ENCODE assay signal across 14 cellular contexts in the genomic region with DNA sequence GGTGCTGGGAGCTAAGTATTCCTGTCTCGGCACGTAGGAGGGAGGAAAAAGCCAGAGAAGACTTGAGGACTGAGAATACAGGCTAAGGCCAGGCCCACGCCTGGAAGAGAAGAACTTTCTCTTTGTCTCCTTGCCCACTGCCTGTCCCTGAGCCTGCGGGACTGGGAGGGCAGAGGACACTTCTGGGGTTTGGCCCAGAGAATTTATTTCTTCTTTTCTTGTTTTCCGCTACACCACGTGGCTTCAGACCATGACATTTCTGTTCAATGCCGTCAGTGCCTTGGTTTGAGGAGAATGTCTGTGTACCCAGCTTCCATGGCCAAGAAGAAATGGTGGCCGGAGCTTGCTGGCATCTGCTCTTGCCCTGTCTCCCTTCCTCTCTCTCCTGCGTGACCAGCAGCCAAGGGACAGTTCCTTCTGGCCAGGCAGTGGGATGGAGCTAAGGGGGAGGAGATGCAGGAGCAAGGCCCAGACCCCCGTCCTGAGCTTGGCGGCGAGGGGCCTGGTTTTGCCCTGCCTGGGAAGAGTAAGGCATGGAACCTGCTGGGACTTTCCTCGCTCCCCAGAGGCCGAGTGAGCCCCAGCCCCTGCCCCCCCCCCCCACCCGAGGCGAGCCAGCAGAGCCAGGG.
DNase-seq lines count a peak whose midpoint lies in the region; ATAC-seq and TF ChIP-seq lines count a peak whose summit lies in the region.
"Had no signal": no experiment of that assay in that cellular context is flagged by ENCODE, and none has a peak within 500 bp of the region (broad histone marks: within the 10 kb centered on the region; RNA-seq: fewer than 3 reads in every experiment).

No MANE protein-coding gene starts in this region.

- H3K4me1 ChIP-seq in esophagus muscularis mucosa (peaks cover 23 to 73% (median 62%) of the 10 kb centered on the region in 4 donors), neural progenitor cell (no peaks in the 10 kb centered on the region), tibial artery (peaks cover under 1 to 53% (median 41%) of the 10 kb centered on the region in 4 donors)

- no peak overlapping the region for H3K4me2 ChIP-seq in neural progenitor cell

- intact Hi-C loops in esophagus muscularis mucosa (cut with DNase I): no loop called here
- intact Hi-C loops in tibial artery (cut with DNase I; ENCODE audit: low total_unique reads): loop anchor here (5.0 kb wide), 1 partner anchor 37 kb away; no protein-coding TSS in a partner anchor

- peaks cover 4% of the 10 kb centered on the region for H3K27me3 Mint-ChIP-seq in neural progenitor cell (ENCODE audit: insufficient read depth, low read depth)

- H3K36me3 ChIP-seq in SK-N-MC (ENCODE audit: insufficient read depth, low read length): no peaks in the 10 kb centered on the region
- no peaks in the 10 kb centered on the region for H3K36me3 ChIP-seq in esophagus muscularis mucosa
- no peaks in the 10 kb centered on the region for H3K36me3 ChIP-seq in neural progenitor cell
- H3K36me3 ChIP-seq in tibial artery: no peaks in the 10 kb centered on the region

- TF ChIP-seq POLR2A in esophagus muscularis mucosa (IDR thresholded peaks at IDR 0.05; ENCODE audit: low read depth): no peak

- 83% methylated on average over 15 of the region's 16 CpGs for WGBS in esophagus muscularis mucosa

- no peak overlapping the region for H3K9ac ChIP-seq in SK-N-MC (ENCODE audit: insufficient read length)
- H3K9ac ChIP-seq in neural progenitor cell: no peak overlapping the region

- H3K4me3 Mint-ChIP-seq in neural progenitor cell: no peak overlapping the region

- no peak for ATAC-seq in HG03095 (IDR thresholded peaks at IDR 0.05; ENCODE audit: unreplicated experiment)
- ATAC-seq in GM18870 (IDR thresholded peaks at IDR 0.05; ENCODE audit: unreplicated experiment): no peak

- H3K4me1 Mint-ChIP-seq in neural progenitor cell: peaks cover 55% of the 10 kb centered on the region

- no peaks in the 10 kb centered on the region for H3F3A ChIP-seq in neural progenitor cell (ENCODE audit: low read depth)

- no peak overlapping the region for H2AFZ ChIP-seq in neural progenitor cell (replicated peaks)

- H3K27ac ChIP-seq in SK-N-MC: 0 out of 2 replicates have a peak overlapping the region, but pooled peaks have one; percentile 36
- H3K27ac ChIP-seq in esophagus muscularis mucosa (replicated peaks in 1 of 4): peak overlapping the region; percentile 87 to 94 (median 90)
- no peak overlapping the region for H3K27ac ChIP-seq in neural progenitor cell
- H3K27ac ChIP-seq in tibial artery: peak overlapping the region; percentile 75 to 85

- H3K36me3 Mint-ChIP-seq in neural progenitor cell: no peaks in the 10 kb centered on the region

- no peak for DNase-seq in SK-N-MC (ENCODE audit: low read depth, low spot score)
- no peak for DNase-seq in esophagus muscularis mucosa (ENCODE audit: extremely low spot score)
- no peak for DNase-seq in neural progenitor cell (ENCODE audit: low spot score)
- DNase-seq in tibial artery: no peak
- DNase-seq in activated CD8-positive, alpha-beta memory T cell treated with anti-CD3 and anti-CD28 coated beads, Interleukin-2, amount 50 U/mL, for 48 hours: no peak
- no peak for DNase-seq in NCI-H1436 (lab: John Stamatoyannopoulos, UW)
- DNase-seq: erythroblast, H7, hippocampal formation, kidney glomerular epithelial cell, NCI-H1694, SIG-M5 had no signal

- TF ChIP-seq EP300 in esophagus muscularis mucosa (IDR thresholded peaks at IDR 0.05): no peak

- H3K27me3 ChIP-seq in esophagus muscularis mucosa (no peaks in the 10 kb centered on the region), neural progenitor cell (no peaks in the 10 kb centered on the region), tibial artery (no peaks in the 10 kb centered on the region)

- no peaks in the 10 kb centered on the region for H3K9me3 Mint-ChIP-seq in neural progenitor cell

- peak overlapping the region; percentile 86 for H3K27ac Mint-ChIP-seq in neural progenitor cell

- no peaks in the 10 kb centered on the region for H3K79me2 ChIP-seq in neural progenitor cell (ENCODE audit: low read depth)

- H3K9me3 ChIP-seq in SK-N-MC (ENCODE audit: low read depth, low read length): no peaks in the 10 kb centered on the region
- H3K9me3 ChIP-seq in esophagus muscularis mucosa: no peaks in the 10 kb centered on the region
- H3K9me3 ChIP-seq in neural progenitor cell (ENCODE audit: low read depth): no peaks in the 10 kb centered on the region
- H3K9me3 ChIP-seq in tibial artery: no peaks in the 10 kb centered on the region

- H4K20me1 ChIP-seq in neural progenitor cell (ENCODE audit: low read depth): no peaks in the 10 kb centered on the region

- H3K4me3 ChIP-seq in SK-N-MC (no peak overlapping the region), esophagus muscularis mucosa (no peak overlapping the region), neural progenitor cell (no peak overlapping the region), tibial artery (no peak overlapping the region)

- TF ChIP-seq CTCF in esophagus muscularis mucosa (IDR thresholded peaks at IDR 0.05): no peak
- TF ChIP-seq CTCF in neural progenitor cell (IDR thresholded peaks at IDR 0.05): no peak
- no peak for TF ChIP-seq CTCF in tibial artery (IDR thresholded peaks at IDR 0.05)
